35 cellular contexts compared by ENCODE assay signal in the genomic region with DNA sequence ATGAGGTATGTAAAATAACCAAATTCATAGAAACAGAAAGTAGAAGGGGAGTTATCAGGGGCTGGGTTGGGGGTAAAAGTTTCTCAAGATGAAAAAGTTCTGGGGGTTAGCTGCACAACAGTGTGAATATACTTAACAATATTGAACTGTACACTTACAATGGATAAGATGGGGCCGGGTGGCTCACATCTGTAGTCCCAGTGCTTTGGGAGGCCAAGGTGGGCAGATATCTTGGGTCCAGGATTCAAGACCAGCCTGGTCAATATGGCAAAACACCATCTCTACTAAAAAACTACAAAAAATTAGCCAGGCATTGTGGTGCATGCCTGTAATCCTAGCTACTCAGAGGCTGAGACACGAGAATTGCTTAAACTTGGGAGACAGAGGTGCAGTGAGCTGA.
"Had no signal": no experiment of that assay in that cellular context is flagged by ENCODE, and none has a peak within 500 bp of the region (broad histone marks: within the 10 kb centered on the region; RNA-seq: fewer than 3 reads in every experiment).

No MANE protein-coding gene starts in this region.

- H3K9me3 Mint-ChIP-seq: activated naive CD8-positive, alpha-beta T cell treated with anti-CD3 and anti-CD28 coated beads, Interleukin-2, amount 10 ng/mL, durations not matched to agents 7 days and 5 days had no signal

- H3K9me3 ChIP-seq: adrenal gland had no signal

- DNase-seq: activated effector memory CD4-positive, alpha-beta T cell treated with anti-CD3 and anti-CD28 coated beads, Interleukin-2, amount 50 U/mL, for 16 hours; activated effector memory CD4-positive, alpha-beta T cell treated with Interleukin-2 at 50 U/mL for 16 hours; activated gamma-delta T cell; activated gamma-delta T cell treated with Interleukin-2 at 50 U/mL for 16 hours; activated naive CD4-positive, alpha-beta T cell; activated naive CD4-positive, alpha-beta T cell treated with anti-CD3 and anti-CD28 coated beads for 36 hours; activated naive CD4-positive, alpha-beta T cell treated with anti-CD3 and anti-CD28 coated beads, Interleukin-2, amount 10 ng/mL, durations not matched to agents 7 days and 5 days; activated naive CD4-positive, alpha-beta T cell treated with anti-CD3 and anti-CD28 coated beads, Interleukin-2, amount 50 U/mL, for 16 hours; activated naive CD4-positive, alpha-beta T cell treated with Interleukin-2 at 50 U/mL for 16 hours; activated naive CD8-positive, alpha-beta T cell treated with anti-CD3 and anti-CD28 coated beads for 36 hours; activated naive CD8-positive, alpha-beta T cell treated with anti-CD3 and anti-CD28 coated beads, Interleukin-2, amount 10 ng/mL, durations not matched to agents 7 days and 5 days; activated naive CD8-positive, alpha-beta T cell treated with anti-CD3 and anti-CD28 coated beads, Interleukin-2, amount 50 U/mL, for 24 hours; activated T-cell treated with anti-CD3 and anti-CD28 coated beads, Interleukin-2, amount 50 U/mL, for 1 hour; activated T-cell treated with anti-CD3 and anti-CD28 coated beads, Interleukin-2, amount 50 U/mL, for 24 hours; activated T-cell treated with anti-CD3 and anti-CD28 coated beads, Interleukin-2, amount 50 U/mL, for 4 hours; activated T-cell treated with anti-CD3 and anti-CD28 coated beads, Interleukin-2, amount 50 U/mL, for 48 hours; activated T-cell treated with anti-CD3 and anti-CD28 coated beads, Interleukin-2, amount 50 U/mL, for 72 hours; adrenal gland; amniotic stem cell; amygdala; anterior cingulate cortex; aorta; body of pancreas; brain microvascular endothelial cell; caudate nucleus; central memory CD4-positive, alpha-beta T cell; cerebellar nuclear complex had no signal

- H3K4me1 Mint-ChIP-seq: activated naive CD4-positive, alpha-beta T cell treated with anti-CD3 and anti-CD28 coated beads, Interleukin-2, amount 10 ng/mL, durations not matched to agents 7 days and 5 days; activated naive CD4-positive, alpha-beta T cell treated with anti-CD3 and anti-CD28 coated beads, Interleukin-2, amount 50 U/mL, for 24 hours; activated naive CD8-positive, alpha-beta T cell treated with anti-CD3 and anti-CD28 coated beads for 36 hours; activated naive CD8-positive, alpha-beta T cell treated with anti-CD3 and anti-CD28 coated beads, Interleukin-2, amount 10 ng/mL, durations not matched to agents 7 days and 5 days; activated naive CD8-positive, alpha-beta T cell treated with anti-CD3 and anti-CD28 coated beads, Interleukin-2, amount 50 U/mL, for 24 hours; activated T-helper 17 cell treated with anti-CD3 and anti-CD28 coated beads, Interleukin-2, amount 50 U/mL, for 72 hours; brain; central memory CD8-positive, alpha-beta T cell had no signal

- H3K4me3 Mint-ChIP-seq: activated naive CD4-positive, alpha-beta T cell treated with anti-CD3 and anti-CD28 coated beads for 36 hours; activated naive CD4-positive, alpha-beta T cell treated with anti-CD3 and anti-CD28 coated beads, Interleukin-2, amount 10 ng/mL, durations not matched to agents 7 days and 5 days; activated naive CD4-positive, alpha-beta T cell treated with anti-CD3 and anti-CD28 coated beads, Interleukin-2, amount 50 U/mL, for 24 hours; activated naive CD8-positive, alpha-beta T cell; activated naive CD8-positive, alpha-beta T cell treated with anti-CD3 and anti-CD28 coated beads for 36 hours; activated naive CD8-positive, alpha-beta T cell treated with anti-CD3 and anti-CD28 coated beads, Interleukin-2, amount 10 ng/mL, durations not matched to agents 7 days and 5 days; activated naive CD8-positive, alpha-beta T cell treated with anti-CD3 and anti-CD28 coated beads, Interleukin-2, amount 50 U/mL, for 24 hours; activated T-cell treated with anti-CD3 and anti-CD28 coated beads, Interleukin-2, amount 50 U/mL, for 24 hours; activated T-cell treated with anti-CD3 and anti-CD28 coated beads, Interleukin-2, amount 50 U/mL, for 4 hours; activated T-cell treated with anti-CD3 and anti-CD28 coated beads, Interleukin-2, amount 50 U/mL, for 72 hours; activated T-helper 1 cell treated with anti-CD3 and anti-CD28 coated beads, Interleukin-12 subunit alpha, Interleukin-12 subunit beta, Interleukin-2, Interleukin-4 antibody, amounts not matched to agents 30 ng/mL and 10 ng/mL and 1 ng/mL, durations not matched to agents 14 hours and 24 hours and 36 hours; activated T-helper 17 cell treated with anti-CD3 and anti-CD28 coated beads, Interleukin-2, amount 50 U/mL, for 72 hours; brain; central memory CD8-positive, alpha-beta T cell had no signal

- ATAC-seq: activated naive CD4-positive, alpha-beta T cell treated with anti-CD3 and anti-CD28 coated beads, Interleukin-2, amount 50 U/mL, for 72 hours; activated naive CD8-positive, alpha-beta T cell treated with anti-CD3 and anti-CD28 coated beads, Interleukin-2, amount 50 U/mL, for 24 hours; activated T-cell treated with anti-CD3 and anti-CD28 coated beads, Interleukin-2, amount 50 U/mL, for 4 hours; activated T-cell treated with anti-CD3 and anti-CD28 coated beads, Interleukin-2, amount 50 U/mL, for 72 hours; activated T-helper 17 cell treated with anti-CD3 and anti-CD28 coated beads, Interleukin-2, amount 50 U/mL, for 72 hours; body of pancreas had no signal

- H3K27ac Mint-ChIP-seq: activated naive CD4-positive, alpha-beta T cell treated with anti-CD3 and anti-CD28 coated beads for 36 hours; activated naive CD4-positive, alpha-beta T cell treated with anti-CD3 and anti-CD28 coated beads, Interleukin-2, amount 10 ng/mL, durations not matched to agents 7 days and 5 days; activated naive CD4-positive, alpha-beta T cell treated with anti-CD3 and anti-CD28 coated beads, Interleukin-2, amount 50 U/mL, for 24 hours; activated naive CD4-positive, alpha-beta T cell treated with anti-CD3 and anti-CD28 coated beads, Interleukin-2, amount 50 U/mL, for 72 hours; activated naive CD8-positive, alpha-beta T cell; activated naive CD8-positive, alpha-beta T cell treated with anti-CD3 and anti-CD28 coated beads for 36 hours; activated naive CD8-positive, alpha-beta T cell treated with anti-CD3 and anti-CD28 coated beads, Interleukin-2, amount 10 ng/mL, durations not matched to agents 7 days and 5 days; activated naive CD8-positive, alpha-beta T cell treated with anti-CD3 and anti-CD28 coated beads, Interleukin-2, amount 50 U/mL, for 24 hours; activated T-cell treated with anti-CD3 and anti-CD28 coated beads, Interleukin-2, amount 50 U/mL, for 24 hours; activated T-cell treated with anti-CD3 and anti-CD28 coated beads, Interleukin-2, amount 50 U/mL, for 72 hours; activated T-helper 1 cell treated with anti-CD3 and anti-CD28 coated beads, Interleukin-12 subunit alpha, Interleukin-12 subunit beta, Interleukin-2, Interleukin-4 antibody, amounts not matched to agents 30 ng/mL and 10 ng/mL and 1 ng/mL, durations not matched to agents 14 hours and 24 hours and 36 hours; activated T-helper 17 cell treated with anti-CD3 and anti-CD28 coated beads, Interleukin-2, amount 50 U/mL, for 72 hours; activated T-helper 2 cell treated with anti-CD3 and anti-CD28 coated beads, Interferon-gamma antibody, Interleukin-2, Interleukin-4, amounts not matched to agents 10 μg/mL and 5 μg/mL and 100 μg/mL, durations not matched to agents 14 hours and 24 hours and 36 hours; brain had no signal

- H3K36me3 Mint-ChIP-seq: activated naive CD4-positive, alpha-beta T cell treated with anti-CD3 and anti-CD28 coated beads, Interleukin-2, amount 10 ng/mL, durations not matched to agents 7 days and 5 days; activated naive CD8-positive, alpha-beta T cell treated with anti-CD3 and anti-CD28 coated beads, Interleukin-2, amount 10 ng/mL, durations not matched to agents 7 days and 5 days had no signal
